8 cellular contexts compared by ENCODE assay signal in genomic region chr11:66268210-66268952, GRCh38. TPM values are rescaled to one million over a fixed set of nuclear protein-coding genes. Genes with fewer than 3 reads are reported as not detected.
A peak's percentile ranks its signal among the peaks of the same experiment; 100 is the strongest.
DNase-seq lines count a peak whose midpoint lies in the region; ATAC-seq, FAIRE-seq and TF ChIP-seq lines count a peak whose summit lies in the region.

TSS of gene RAB1B (plus strand) at chr11:66268639. CDS start at chr11:66268680, 41 bp downstream.

- peaks cover 25% of the 10 kb centered on the region for H3K36me3 Mint-ChIP-seq in T-cell

- TF ChIP-seq CTCF in cardiac muscle cell (IDR thresholded peaks at IDR 0.05; ENCODE audit: low read depth, low read length) (no peak), parathyroid adenoma (IDR thresholded peaks at IDR 0.05) (no peak), tibial nerve (IDR thresholded peaks at IDR 0.05) (peak in 1 of 5 experiments; percentile 29)

- H3K4me2 ChIP-seq in parathyroid adenoma (ENCODE audit: low read length), result peak within 1 kb of the TSS; percentile 90

- peak within 1 kb of the TSS; percentile 85 for H2AFZ ChIP-seq in parathyroid adenoma

- no peaks in the 10 kb centered on the region for H3K9me3 ChIP-seq in cardiac muscle cell (ENCODE audit: low read depth)
- H3K9me3 ChIP-seq in parathyroid adenoma (ENCODE audit: control insufficient read depth, low read length), result no peaks in the 10 kb centered on the region
- no peaks in the 10 kb centered on the region for H3K9me3 ChIP-seq in tibial nerve

- WGBS in adipose tissue, 3 donors, result 0 to 1% (median 0%) methylated on average over 54 to 65 of the region's 65 CpGs
- WGBS in tibial nerve, 2 donors, result 0% methylated on average over 2 to 42 of the region's 65 CpGs

- H3K27ac ChIP-seq in adipose tissue (ENCODE audit: low read depth, low read length) (peak within 1 kb of the TSS; percentile 76), cardiac muscle cell (peak within 1 kb of the TSS; percentile 97), parathyroid adenoma (peak within 1 kb of the TSS; percentile 97), tibial nerve (peak within 1 kb of the TSS; percentile 87 to 99 (median 95))

- CTCF ChIA-PET in T-cell (lab: Charles Lee), result interaction anchor here in 1 of 2 donors (0.5 to 1.7 kb wide), 6 partner anchors 13 to 409 kb away, joined by 3 to 5 read pairs (median 4); partner anchors contain the start of genes MUS81 and YIF1A

- no peaks in the 10 kb centered on the region for H3K9me3 Mint-ChIP-seq in T-cell

- ATAC-seq in HG02840 (IDR thresholded peaks at IDR 0.05; ENCODE audit: low FRiP score, unreplicated experiment), result peak; percentile 85
- ATAC-seq in T-cell (replicated peaks in 1 of 4), result peak; percentile 82 to 85 (median 84)

- H3K36me3 ChIP-seq in cardiac muscle cell (peaks cover 16% of the 10 kb centered on the region), parathyroid adenoma (ENCODE audit: control insufficient read depth, insufficient read depth, low read length) (no peaks in the 10 kb centered on the region), tibial nerve (peaks cover 6 to 52% (median 9%) of the 10 kb centered on the region in 3 donors)

- peak; percentile 55 to 99 for TF ChIP-seq EP300 in tibial nerve (IDR thresholded peaks at IDR 0.05)

- FAIRE-seq in GM12891 (lab: Jason Lieb, UNC), result peak; percentile 99

- H3K27me3 ChIP-seq in cardiac muscle cell, result no peaks in the 10 kb centered on the region
- no peaks in the 10 kb centered on the region for H3K27me3 ChIP-seq in parathyroid adenoma (ENCODE audit: control insufficient read depth, insufficient read depth, low read length)
- H3K27me3 ChIP-seq in tibial nerve, result no peaks in the 10 kb centered on the region

- TF ChIP-seq POLR2A in GM12891 (IDR thresholded peaks at IDR 0.05; ENCODE audit: low read depth, low read length), result peak; percentile 74
- peak; percentile 89 to 94 for TF ChIP-seq POLR2A in tibial nerve (IDR thresholded peaks at IDR 0.05)

- H3K4me1 ChIP-seq in cardiac muscle cell (ENCODE audit: low read depth) (peaks cover 7% of the 10 kb centered on the region), parathyroid adenoma (peaks cover 2% of the 10 kb centered on the region), tibial nerve (peaks cover 0 to 37% (median 15%) of the 10 kb centered on the region in 4 donors)

- H3K4me3 ChIP-seq in cardiac muscle cell, result peak within 1 kb of the TSS; percentile 90
- peak within 1 kb of the TSS; percentile 87 for H3K4me3 ChIP-seq in parathyroid adenoma (ENCODE audit: low read depth, low read length)
- peak within 1 kb of the TSS; percentile 67 to 95 (median 80) for H3K4me3 ChIP-seq in tibial nerve

- peak within 1 kb of the TSS; percentile 14 for H3K9ac ChIP-seq in parathyroid adenoma

- peak; percentile 97 for DNase-seq in GM12891 (ENCODE audit: insufficient read length, low spot score)
- DNase-seq in NCI-H1436 treated with DMSO at 0.1 percent for 48 hours (lab: John Stamatoyannopoulos, UW), result peak; percentile 93
- peak; percentile 98 to 100 (median 99) for DNase-seq in T-cell
- peak; percentile 100 for DNase-seq in cardiac muscle cell (ENCODE audit: low read depth in 1 of 2, low spot score in 1 of 2)
- DNase-seq in tibial nerve (ENCODE audit: low spot score in 2 of 2), result peak; percentile 99

- POLR2A ChIA-PET in T-cell (lab: Charles Lee), result interaction anchor here in 1 of 2 donors (0.5 to 1.1 kb wide), 5 partner anchors 21 to 1159 kb away, joined by 3 to 6 read pairs (median 4); partner anchors contain the start of genes MALAT1, TMEM151A and YIF1A

- no peaks in the 10 kb centered on the region for H3K27me3 Mint-ChIP-seq in T-cell

- peaks cover 41 to 50% (median 46%) of the 10 kb centered on the region in 3 donors for H3K4me1 Mint-ChIP-seq in T-cell

- peak within 1 kb of the TSS; percentile 86 to 94 (median 90) for H3K4me3 Mint-ChIP-seq in T-cell

- peak within 1 kb of the TSS; percentile 88 to 91 for H3K27ac Mint-ChIP-seq in T-cell

- H3K79me2 ChIP-seq in parathyroid adenoma, result no peaks in the 10 kb centered on the region

TF ChIP-seq in GM12891, 5 proteins besides CTCF, POLR2A, EP300 and RAD21:
- peak; percentile 63 for TF ChIP-seq TAF1 (IDR thresholded peaks at IDR 0.05; ENCODE audit: low read depth, low read length)
- no peak for TF ChIP-seq POU2F2 (IDR thresholded peaks at IDR 0.05; ENCODE audit: low read depth, low read length)
- peak; percentile 56 for TF ChIP-seq POLR2AphosphoS5 (IDR thresholded peaks at IDR 0.05; ENCODE audit: low read depth, low read length)
- no peak for TF ChIP-seq SPI1 (IDR thresholded peaks at IDR 0.05; ENCODE audit: low read depth, low read length)
- TF ChIP-seq PAX5 (IDR thresholded peaks at IDR 0.05; ENCODE audit: insufficient read depth, low read length, severe bottlenecking), result peak; percentile 5

RNA-seq across cellular contexts. Expression of gene RAB1B, which starts in this region (rescaled TPM):
- 94.6 TPM for polyA plus RNA-seq in GM12891 (2012; ENCODE audit: low read depth, missing spikeins)
- 10 to 100 TPM; 60.7 to 98.8 (median 95.2) TPM for total RNA-seq in T-cell
- 100 to 1,000 TPM in 2 of 3 donors, 10 to 100 TPM in 1; 70.3 to 188 (median 183) TPM for polyA plus RNA-seq in adipose tissue
- total RNA-seq in cardiac muscle cell, result 103 and 135 TPM in 2 replicates
- polyA plus RNA-seq in cardiac muscle cell, result 17.3 and 21.0 TPM in 2 replicates
- total RNA-seq in tibial nerve, result 100 to 1,000 TPM in 2 of 4 donors, 10 to 100 TPM in 2; 76.3 to 144 (median 96.8) TPM

Comparison
In these comparisons a context has a peak if more than half of its experiments do, and no peak if none do; other contexts are left out.
1. Peak in every context shown above with its lines: DNase-seq, ATAC-seq, H3K4me3 ChIP-seq and H3K27ac ChIP-seq.